ENCODE assay signal across 9 cellular contexts in the genomic region with DNA sequence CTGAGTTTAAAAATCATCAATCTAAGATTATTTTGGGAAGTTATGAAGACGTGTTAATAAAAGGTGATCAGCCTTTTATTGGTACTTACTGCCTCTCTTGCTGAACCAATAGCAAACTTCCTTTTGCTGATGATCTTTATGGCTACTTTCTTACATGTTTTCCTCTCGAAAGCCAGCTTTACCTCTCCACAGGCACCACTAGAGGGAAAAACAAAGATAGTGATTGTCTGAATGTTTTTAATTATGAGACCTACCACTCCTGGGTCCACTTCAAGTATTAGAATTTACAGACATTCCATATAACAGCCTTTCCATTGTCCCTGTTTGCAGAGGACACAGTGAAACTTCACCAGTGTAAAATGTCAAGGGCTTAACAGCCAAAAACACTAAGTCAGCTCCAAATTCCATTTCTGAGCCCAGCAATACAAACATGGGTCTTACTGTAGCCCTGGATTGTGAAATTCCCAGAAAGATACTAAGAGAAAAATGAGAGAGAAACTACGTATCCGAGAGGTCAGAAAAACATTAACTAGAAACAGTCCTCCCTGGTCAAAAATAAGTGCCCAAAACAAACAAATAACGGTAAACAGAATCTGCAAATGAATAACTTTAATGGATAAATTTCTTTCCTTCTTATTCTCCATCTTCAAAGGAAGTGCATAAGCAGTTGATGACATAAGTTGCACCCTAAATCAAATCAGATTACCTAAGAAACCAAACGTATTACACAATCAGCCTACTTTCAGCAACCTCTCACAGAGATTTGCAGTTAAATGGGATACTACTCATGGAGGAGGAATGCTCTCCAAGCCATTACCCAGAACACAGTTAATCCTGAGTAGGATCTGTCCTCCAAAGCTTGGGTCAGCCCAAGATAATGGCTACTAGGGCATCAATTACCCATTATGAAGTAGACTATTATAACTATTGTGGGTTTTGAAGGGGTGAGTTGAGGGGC. TPM values are rescaled to one million over a fixed set of nuclear protein-coding genes. Genes with fewer than 3 reads are reported as not detected.
DNase-seq lines count a peak whose midpoint lies in the region; TF ChIP-seq lines count a peak whose summit lies in the region.
"Had no signal": no experiment of that assay in that cellular context is flagged by ENCODE, and none has a peak within 500 bp of the region (broad histone marks: within the 10 kb centered on the region; RNA-seq: fewer than 3 reads in every experiment).

No MANE protein-coding gene starts in this region.

- 93 to 100% methylated on average over 1 to 4 of the region's 6 CpGs for WGBS in mesodermal cell (ENCODE audit: insufficient coverage in 2 of 2), 2 experiments

- peak overlapping the region; percentile 21 for H2AFZ ChIP-seq in ACC112 (ENCODE audit: low read length, unreplicated experiment)

- TF ChIP-seq POLR2A in NB4 (IDR thresholded peaks at IDR 0.05; ENCODE audit: extremely low read depth, insufficient read length), result no peak

- H3K9me3 ChIP-seq in duodenal mucosa (ENCODE audit: control insufficient read depth in 1 of 2, low read length in 2 of 2), result no peaks in the 10 kb centered on the region
- no peaks in the 10 kb centered on the region for H3K9me3 ChIP-seq in mesodermal cell (ENCODE audit: control insufficient read depth, low read length)

- H3K36me3 ChIP-seq in ACC112 (ENCODE audit: insufficient read depth, low read length) (no peaks in the 10 kb centered on the region), duodenal mucosa (ENCODE audit: control insufficient read depth in 1 of 2, insufficient read depth in 2 of 2, low read length in 2 of 2) (peaks cover under 1 to 8% of the 10 kb centered on the region in 2 donors), mesodermal cell (ENCODE audit: control insufficient read depth, insufficient read depth, low read length) (peaks cover 16% of the 10 kb centered on the region)

- H3K4me1 ChIP-seq in ACC112 (ENCODE audit: control insufficient read depth, insufficient read depth, low read length, unreplicated experiment) (peaks cover 36% of the 10 kb centered on the region), duodenal mucosa (ENCODE audit: control insufficient read depth in 1 of 2, insufficient read depth in 2 of 2, low read length in 2 of 2) (no peaks in the 10 kb centered on the region), mesodermal cell (ENCODE audit: control insufficient read depth, insufficient read depth, low read length, poor library complexity, severe bottlenecking) (peaks cover 21% of the 10 kb centered on the region)

- TF ChIP-seq CTCF in NB4 (IDR thresholded peaks at IDR 0.05; ENCODE audit: low read depth, low read length), result no peak

- H3K9ac ChIP-seq in duodenal mucosa (ENCODE audit: low read depth in 1 of 2, low read length in 2 of 2), result no peak overlapping the region

- H3K27me3 ChIP-seq in ACC112 (ENCODE audit: insufficient read depth, low read length) (no peaks in the 10 kb centered on the region), duodenal mucosa (ENCODE audit: control insufficient read depth in 1 of 2, insufficient read depth in 2 of 2, low read length in 2 of 2) (no peaks in the 10 kb centered on the region)

- H3K27ac ChIP-seq in ACC112 (ENCODE audit: low read depth, low read length), result peak overlapping the region; percentile 99
- peak overlapping the region; percentile 22 for H3K27ac ChIP-seq in duodenal mucosa (ENCODE audit: low read depth, low read length)
- H3K27ac ChIP-seq in mesodermal cell (ENCODE audit: low read depth, low read length, severe bottlenecking), result peak overlapping the region; percentile 88

- H3K79me2 ChIP-seq in ACC112 (ENCODE audit: control insufficient read depth, insufficient read depth, low read length, unreplicated experiment), result no peaks in the 10 kb centered on the region

- H3K4me3 ChIP-seq in ACC112 (ENCODE audit: low read depth, low read length) (peak overlapping the region; percentile 64), NB4 (ENCODE audit: low read depth, low read length) (no peak overlapping the region), duodenal mucosa (ENCODE audit: low read depth in 1 of 2, low read length in 2 of 2) (no peak overlapping the region), mesodermal cell (ENCODE audit: extremely low read depth, insufficient read depth, low read length, poor library complexity, severe bottlenecking) (no peak overlapping the region)

- peak; percentile 16 for DNase-seq in NB4 (ENCODE audit: low read depth)
- DNase-seq in NCI-H1436 treated with DMSO at 0.1 percent for 48 hours (lab: John Stamatoyannopoulos, UW), result no peak
- DNase-seq in GOT3 (lab: John Stamatoyannopoulos, UW), result no peak
- DNase-seq in stimulated activated CD4-positive, alpha-beta T cell treated with anti-CD3 and anti-CD28 coated beads, Interleukin-4, amount 100 ng/mL, for 4 hours, result no peak
- no peak for DNase-seq in DMS114 treated with DMSO at 0.1 percent for 48 hours (lab: John Stamatoyannopoulos, UW; ENCODE audit: unreplicated experiment)
- DNase-seq: CD4-positive, alpha-beta T cell had no signal

RNA-seq across cellular contexts. Expression of a gene that starts 29.5 kb away (rescaled TPM):
- polyA plus RNA-seq in mesodermal cell (2013, experiment 1 of 2), result 19.4 TPM
- polyA plus RNA-seq in mesodermal cell (2013, experiment 2 of 2), result 19.9 TPM

RNA-seq across cellular contexts. Expression of a gene that starts 29.7 kb away (rescaled TPM):
- polyA plus RNA-seq in mesodermal cell (2013, experiment 1 of 2), result 18.8 TPM
- polyA plus RNA-seq in mesodermal cell (2013, experiment 2 of 2), result 20.2 TPM

RNA-seq across cellular contexts. Expression of a gene that starts 32.5 kb away (rescaled TPM):
- 23.0 TPM for polyA plus RNA-seq in mesodermal cell (2013, experiment 1 of 2)
- 16.9 TPM for polyA plus RNA-seq in mesodermal cell (2013, experiment 2 of 2)

Comparison
In these comparisons a context has a peak if more than half of its experiments do, and no peak if none do; other contexts are left out.
1. H3K27ac ChIP-seq: peak in every context shown above with its lines; median percentile 99 in ACC112; 88 in mesodermal cell; 22 in duodenal mucosa.